8 cellular contexts compared by ENCODE assay signal in the genomic region with DNA sequence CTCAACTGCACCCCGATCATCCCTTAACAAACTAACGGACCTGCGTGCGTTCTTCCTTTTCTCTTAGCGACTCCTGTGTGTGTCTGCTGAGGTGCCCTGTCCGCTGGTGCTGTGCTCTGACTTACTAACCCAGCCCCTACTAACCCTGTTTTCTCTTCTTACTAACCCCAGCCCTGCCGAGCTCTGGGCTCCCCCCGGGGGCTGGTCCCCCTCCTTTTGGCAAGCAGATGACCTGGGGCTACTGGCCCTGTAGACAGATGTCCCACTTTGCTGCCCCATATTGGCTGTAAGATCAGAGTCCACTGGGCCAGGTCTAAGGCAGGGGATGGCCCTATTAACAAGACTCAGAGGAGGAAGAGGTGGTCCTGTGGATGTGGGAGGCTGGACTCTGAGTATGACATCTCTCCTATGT. TPM values are rescaled to one million over a fixed set of nuclear protein-coding genes. Genes with fewer than 3 reads are reported as not detected.
DNase-seq lines count a peak whose midpoint lies in the region; ATAC-seq, FAIRE-seq and TF ChIP-seq lines count a peak whose summit lies in the region.
"Had no signal": no experiment of that assay in that cellular context is flagged by ENCODE, and none has a peak within 500 bp of the region (broad histone marks: within the 10 kb centered on the region; RNA-seq: fewer than 3 reads in every experiment).

No MANE protein-coding gene starts in this region.

- POLR2A ChIA-PET in activated naive CD8-positive, alpha-beta T cell treated with anti-CD3 and anti-CD28 coated beads, Interleukin-2, amount 10 ng/mL, durations not matched to agents 7 days and 5 days (lab: Charles Lee) = interaction anchor here (0.7 to 4.7 kb wide), 11 partner anchors 13 to 911 kb away, joined by 3 to 25 read pairs (median 5); a partner anchor contains a TSS
- POLR2A ChIA-PET in HepG2 (lab: Yijun Ruan, JAX) = no interaction called here

- H3K4me3 ChIP-seq in HepG2 (replicated peaks in 1 of 3; ENCODE audit: insufficient read depth in 1 of 3, low read depth in 2 of 3, low read length in 3 of 3) = peak overlapping the region in 2 of 3 experiments; percentile 52 to 71; a peak in 2 of 6 replicates

- H4K20me1 ChIP-seq in HepG2 (ENCODE audit: insufficient read depth, low read length) = no peaks in the 10 kb centered on the region

- peak; percentile 22 for ATAC-seq in GM19395 (IDR thresholded peaks at IDR 0.05; ENCODE audit: unreplicated experiment)
- ATAC-seq in HG03432 (IDR thresholded peaks at IDR 0.05; ENCODE audit: unreplicated experiment) = peak; percentile 13
- ATAC-seq in activated naive CD8-positive, alpha-beta T cell treated with anti-CD3 and anti-CD28 coated beads, Interleukin-2, amount 10 ng/mL, durations not matched to agents 7 days and 5 days (ENCODE audit: low read depth) = peak; percentile 17
- ATAC-seq in HepG2 = no peak
- ATAC-seq in GM18870 (IDR thresholded peaks at IDR 0.05; ENCODE audit: unreplicated experiment) = no peak

- H3K27ac Mint-ChIP-seq in activated naive CD8-positive, alpha-beta T cell treated with anti-CD3 and anti-CD28 coated beads, Interleukin-2, amount 10 ng/mL, durations not matched to agents 7 days and 5 days = peak overlapping the region; percentile 98
- peak overlapping the region; percentile 99 for H3K27ac Mint-ChIP-seq in type B pancreatic cell

- no peak for FAIRE-seq in HepG2 (lab: Jason Lieb, UNC)

- peak overlapping the region; percentile 96 for H3K4me3 Mint-ChIP-seq in activated naive CD8-positive, alpha-beta T cell treated with anti-CD3 and anti-CD28 coated beads, Interleukin-2, amount 10 ng/mL, durations not matched to agents 7 days and 5 days
- peak overlapping the region; percentile 97 for H3K4me3 Mint-ChIP-seq in type B pancreatic cell

- in situ Hi-C loops in HepG2 (cut with HindIII; ENCODE audit: extremely low pct_ligation_motif_present, low pct_unique_long_range_greater_than_20kb) = no loop called here

- WGBS in HepG2 (ENCODE audit: low lambda C conversion rate) = 71% methylated on average over 8 of the region's 8 CpGs

- H3K4me2 ChIP-seq in HepG2 (ENCODE audit: low read depth, low read length) = peak overlapping the region; percentile 80; the same call in 1 of the 2 replicates

- no peak for TF ChIP-seq POLR2A in HepG2 (IDR thresholded peaks at IDR 0.05; ENCODE audit: insufficient read depth in 1 of 2, low read depth in 2 of 2, low read length in 2 of 2)

- no peak overlapping the region for H3K27ac ChIP-seq in HepG2 (ENCODE audit: extremely low read length, insufficient read depth, low read length)

- no peaks in the 10 kb centered on the region for H3K36me3 ChIP-seq in HepG2 (replicated peaks in 1 of 2; ENCODE audit: control insufficient read depth in 1 of 2, insufficient read depth in 2 of 2, low read length in 2 of 2)

- TF ChIP-seq CTCF in HepG2 (CRISPR knock-in tag; IDR thresholded peaks at IDR 0.05) (no peak), type B pancreatic cell (conservative IDR thresholded peaks at IDR 0.05) (no peak)

- no peaks in the 10 kb centered on the region for H3K27me3 Mint-ChIP-seq in activated naive CD8-positive, alpha-beta T cell treated with anti-CD3 and anti-CD28 coated beads, Interleukin-2, amount 10 ng/mL, durations not matched to agents 7 days and 5 days
- H3K27me3 Mint-ChIP-seq in type B pancreatic cell = peaks cover 3% of the 10 kb centered on the region

- peaks cover 14% of the 10 kb centered on the region for H3K4me1 ChIP-seq in HepG2 (ENCODE audit: insufficient read depth, low read length)

- CTCF ChIA-PET in HepG2 (lab: Yijun Ruan, JAX; ENCODE audit: low intra/inter-chr PET ratio, low total read pairs) = no interaction called here

- no peak overlapping the region for H2AFZ ChIP-seq in HepG2 (ENCODE audit: low read length)

- peaks cover 58% of the 10 kb centered on the region for H3K4me1 Mint-ChIP-seq in activated naive CD8-positive, alpha-beta T cell treated with anti-CD3 and anti-CD28 coated beads, Interleukin-2, amount 10 ng/mL, durations not matched to agents 7 days and 5 days
- peaks cover 23% of the 10 kb centered on the region for H3K4me1 Mint-ChIP-seq in type B pancreatic cell (ENCODE audit: unreplicated experiment)

- TF ChIP-seq EP300 in HepG2 (IDR thresholded peaks at IDR 0.05; ENCODE audit: low read depth in 2 of 2, low read length in 2 of 2) (no peak), HepG2 (CRISPR knock-in tag; IDR thresholded peaks at IDR 0.05; ENCODE audit: borderline replicate concordance) (no peak)

- H3K79me2 ChIP-seq in HepG2 (ENCODE audit: insufficient read depth, low read length) = no peaks in the 10 kb centered on the region

- BruUV-seq in HepG2 (replicated peaks; lab: Mats Ljungman, UMichigan) = no TSS peak

- DNase-seq in activated naive CD8-positive, alpha-beta T cell treated with anti-CD3 and anti-CD28 coated beads, Interleukin-2, amount 10 ng/mL, durations not matched to agents 7 days and 5 days = no peak
- DNase-seq in HepG2 (ENCODE audit: low spot score) (no peak), type B pancreatic cell (ENCODE audit: extremely low spot score, unreplicated experiment) (no peak), iPS-NIHi11 (ENCODE audit: low spot score) (no peak)

- no peak overlapping the region for H3K9ac ChIP-seq in HepG2 (ENCODE audit: insufficient read depth, low read depth, low read length)

- H3K9me3 Mint-ChIP-seq in activated naive CD8-positive, alpha-beta T cell treated with anti-CD3 and anti-CD28 coated beads, Interleukin-2, amount 10 ng/mL, durations not matched to agents 7 days and 5 days = no peaks in the 10 kb centered on the region
- H3K9me3 Mint-ChIP-seq in type B pancreatic cell = peaks cover 3% of the 10 kb centered on the region

- peaks cover 0 to 8% of the 10 kb centered on the region in 2 experiments; a peak in 1 of 5 replicates for H3K27me3 ChIP-seq in HepG2 (ENCODE audit: control insufficient read depth in 1 of 2, insufficient read depth in 2 of 2, low read length in 2 of 2)

- intact Hi-C loops in HepG2 (cut with micrococcal nuclease; ENCODE audit: unreplicated experiment) = no loop called here

- H3K9me3 ChIP-seq in HepG2 (ENCODE audit: low read length) = peaks cover 17% of the 10 kb centered on the region

- TF ChIP-seq RAD21 in HepG2 (CRISPR knock-in tag; IDR thresholded peaks at IDR 0.05) = no peak

- H3K36me3 Mint-ChIP-seq in activated naive CD8-positive, alpha-beta T cell treated with anti-CD3 and anti-CD28 coated beads, Interleukin-2, amount 10 ng/mL, durations not matched to agents 7 days and 5 days = peaks cover 21% of the 10 kb centered on the region
- H3K36me3 Mint-ChIP-seq in type B pancreatic cell = peaks cover 6% of the 10 kb centered on the region

RNA-seq across cellular contexts. Expression of a gene that starts 14.7 kb away (rescaled TPM):
- total RNA-seq in activated naive CD8-positive, alpha-beta T cell treated with anti-CD3 and anti-CD28 coated beads, Interleukin-2, amount 10 ng/mL, durations not matched to agents 7 days and 5 days = 100 to 1,000 TPM; 190 to 229 TPM
- 0.04 TPM in 1 of 2 replicates, not detected in the other for total RNA-seq in HepG2 (2016; rRNA removed; fragmentation: Illumina TruSeq; extraction: Trizol)
- not detected in 2 replicates for total RNA-seq in HepG2 (2016; cell fraction: cytosol; rRNA removed; fragmentation: Illumina TruSeq; extraction: Trizol; ENCODE audit: low read depth)
- total RNA-seq in HepG2 (2016; cell fraction: insoluble cytoplasmic fraction; rRNA removed; fragmentation: Illumina TruSeq; extraction: Trizol) = 0.03 and 0.06 TPM in 2 replicates
- total RNA-seq in HepG2 (2016; cell fraction: membrane; rRNA removed; fragmentation: Illumina TruSeq; extraction: Trizol) = 0.03 TPM in 2 replicates
- total RNA-seq in HepG2 (2016; cell fraction: nucleus; rRNA removed; fragmentation: Illumina TruSeq; extraction: Trizol) = 0.22 TPM in 2 replicates
- polyA plus RNA-seq in HepG2 (2011; rRNA removed) = under 0.01 TPM in 1 of 2 replicates, not detected in the other
- polyA plus RNA-seq in HepG2 (2011; cell fraction: cytosol; rRNA removed) = 0.01 TPM in 1 of 2 replicates, not detected in the other
- 0.02 and 0.03 TPM in 2 replicates for polyA plus RNA-seq in HepG2 (2011; cell fraction: nucleus; rRNA removed)
- not detected in 2 replicates for polyA plus RNA-seq in HepG2 (2012)
- polyA plus RNA-seq in HepG2 (2016; cell fraction: cytosol; fragmentation: Illumina TruSeq; extraction: Trizol; ENCODE audit: low read depth) = not detected in 2 replicates
- polyA plus RNA-seq in HepG2 (2016; cell fraction: insoluble cytoplasmic fraction; fragmentation: Illumina TruSeq; extraction: Trizol; ENCODE audit: low read depth) = not detected in 2 replicates
- polyA plus RNA-seq in HepG2 (2016; cell fraction: membrane; fragmentation: Illumina TruSeq; extraction: Trizol; ENCODE audit: low read depth) = not detected in 2 replicates
- not detected in 2 replicates for polyA plus RNA-seq in HepG2 (2016; cell fraction: nucleus; fragmentation: Illumina TruSeq; extraction: Trizol; ENCODE audit: insufficient read depth, low read depth)
- 0.02 and 0.14 TPM in 2 replicates for polyA minus RNA-seq in HepG2 (2011; rRNA and poly(A)+ RNA removed; ENCODE audit: low replicate concordance)
- polyA minus RNA-seq in HepG2 (2011; cell fraction: cytosol; rRNA and poly(A)+ RNA removed) = not detected in 2 replicates
- 0.13 and 0.25 TPM in 2 replicates for polyA minus RNA-seq in HepG2 (2011; cell fraction: nucleus; rRNA and poly(A)+ RNA removed)
- 5.9 and 12.2 TPM in 2 replicates for total RNA-seq in type B pancreatic cell (ENCODE audit: low replicate concordance)

RNA-seq across cellular contexts. Expression of a gene that starts 50.3 kb away (rescaled TPM):
- total RNA-seq in activated naive CD8-positive, alpha-beta T cell treated with anti-CD3 and anti-CD28 coated beads, Interleukin-2, amount 10 ng/mL, durations not matched to agents 7 days and 5 days = not detected
- total RNA-seq in HepG2 (2016; rRNA removed; fragmentation: Illumina TruSeq; extraction: Trizol) (not detected in 2 replicates), type B pancreatic cell (ENCODE audit: low replicate concordance) (1.0 TPM in 1 of 2 replicates, not detected in the other)
- not detected in 2 replicates for total RNA-seq in HepG2 (2016; cell fraction: cytosol; rRNA removed; fragmentation: Illumina TruSeq; extraction: Trizol; ENCODE audit: low read depth)
- not detected in 2 replicates for total RNA-seq in HepG2 (2016; cell fraction: insoluble cytoplasmic fraction; rRNA removed; fragmentation: Illumina TruSeq; extraction: Trizol)
- not detected in 2 replicates for total RNA-seq in HepG2 (2016; cell fraction: membrane; rRNA removed; fragmentation: Illumina TruSeq; extraction: Trizol)
- not detected in 2 replicates for total RNA-seq in HepG2 (2016; cell fraction: nucleus; rRNA removed; fragmentation: Illumina TruSeq; extraction: Trizol)
- not detected in 2 replicates for polyA plus RNA-seq in HepG2 (2011; rRNA removed)
- polyA plus RNA-seq in HepG2 (2011; cell fraction: cytosol; rRNA removed) = not detected in 2 replicates
- not detected in 2 replicates for polyA plus RNA-seq in HepG2 (2011; cell fraction: nucleus; rRNA removed)
- not detected in 2 replicates for polyA plus RNA-seq in HepG2 (2012)
- not detected in 2 replicates for polyA plus RNA-seq in HepG2 (2016; cell fraction: cytosol; fragmentation: Illumina TruSeq; extraction: Trizol; ENCODE audit: low read depth)
- not detected in 2 replicates for polyA plus RNA-seq in HepG2 (2016; cell fraction: insoluble cytoplasmic fraction; fragmentation: Illumina TruSeq; extraction: Trizol; ENCODE audit: low read depth)
- not detected in 2 replicates for polyA plus RNA-seq in HepG2 (2016; cell fraction: membrane; fragmentation: Illumina TruSeq; extraction: Trizol; ENCODE audit: low read depth)
- not detected in 2 replicates for polyA plus RNA-seq in HepG2 (2016; cell fraction: nucleus; fragmentation: Illumina TruSeq; extraction: Trizol; ENCODE audit: insufficient read depth, low read depth)
- not detected in 2 replicates for polyA minus RNA-seq in HepG2 (2011; rRNA and poly(A)+ RNA removed; ENCODE audit: low replicate concordance)
- polyA minus RNA-seq in HepG2 (2011; cell fraction: cytosol; rRNA and poly(A)+ RNA removed) = not detected in 2 replicates
- not detected in 2 replicates for polyA minus RNA-seq in HepG2 (2011; cell fraction: nucleus; rRNA and poly(A)+ RNA removed)
- total RNA-seq: subcutaneous adipose tissue had no signal

RNA-seq across cellular contexts. Expression of a gene that starts 54.2 kb away (rescaled TPM):
- total RNA-seq in activated naive CD8-positive, alpha-beta T cell treated with anti-CD3 and anti-CD28 coated beads, Interleukin-2, amount 10 ng/mL, durations not matched to agents 7 days and 5 days = not detected
- total RNA-seq in HepG2 (2016; rRNA removed; fragmentation: Illumina TruSeq; extraction: Trizol) = not detected in 2 replicates
- total RNA-seq in HepG2 (2016; cell fraction: cytosol; rRNA removed; fragmentation: Illumina TruSeq; extraction: Trizol; ENCODE audit: low read depth) = not detected in 2 replicates
- total RNA-seq in HepG2 (2016; cell fraction: insoluble cytoplasmic fraction; rRNA removed; fragmentation: Illumina TruSeq; extraction: Trizol) = not detected in 2 replicates
- total RNA-seq in HepG2 (2016; cell fraction: membrane; rRNA removed; fragmentation: Illumina TruSeq; extraction: Trizol) = not detected in 2 replicates
- total RNA-seq in HepG2 (2016; cell fraction: nucleus; rRNA removed; fragmentation: Illumina TruSeq; extraction: Trizol) = not detected in 2 replicates
- polyA plus RNA-seq in HepG2 (2011; rRNA removed) = not detected in 2 replicates
- not detected in 2 replicates for polyA plus RNA-seq in HepG2 (2011; cell fraction: cytosol; rRNA removed)
- polyA plus RNA-seq in HepG2 (2011; cell fraction: nucleus; rRNA removed) = not detected in 2 replicates
- polyA plus RNA-seq in HepG2 (2012) = not detected in 2 replicates
- not detected in 2 replicates for polyA plus RNA-seq in HepG2 (2016; cell fraction: cytosol; fragmentation: Illumina TruSeq; extraction: Trizol; ENCODE audit: low read depth)
- not detected in 2 replicates for polyA plus RNA-seq in HepG2 (2016; cell fraction: insoluble cytoplasmic fraction; fragmentation: Illumina TruSeq; extraction: Trizol; ENCODE audit: low read depth)
- not detected in 2 replicates for polyA plus RNA-seq in HepG2 (2016; cell fraction: membrane; fragmentation: Illumina TruSeq; extraction: Trizol; ENCODE audit: low read depth)
- polyA plus RNA-seq in HepG2 (2016; cell fraction: nucleus; fragmentation: Illumina TruSeq; extraction: Trizol; ENCODE audit: insufficient read depth, low read depth) = not detected in 2 replicates
- not detected in 2 replicates for polyA minus RNA-seq in HepG2 (2011; rRNA and poly(A)+ RNA removed; ENCODE audit: low replicate concordance)
- not detected in 2 replicates for polyA minus RNA-seq in HepG2 (2011; cell fraction: cytosol; rRNA and poly(A)+ RNA removed)
- polyA minus RNA-seq in HepG2 (2011; cell fraction: nucleus; rRNA and poly(A)+ RNA removed) = not detected in 2 replicates
- 4.6 TPM in 1 of 2 replicates, not detected in the other for total RNA-seq in type B pancreatic cell (ENCODE audit: low replicate concordance)

Comparison
In these comparisons a context has a peak if more than half of its experiments do, and no peak if none do; other contexts are left out.
1. ATAC-seq: peak in GM19395 (single experiment), HG03432 (single experiment) and activated naive CD8-positive, alpha-beta T cell treated with anti-CD3 and anti-CD28 coated beads, Interleukin-2, amount 10 ng/mL, durations not matched to agents 7 days and 5 days (single experiment); none in HepG2 (single experiment) and GM18870 (single experiment).
2. RNA of a gene that starts 14.7 kb away (total RNA-seq): 190 to 229 TPM in activated naive CD8-positive, alpha-beta T cell treated with anti-CD3 and anti-CD28 coated beads, Interleukin-2, amount 10 ng/mL, durations not matched to agents 7 days and 5 days; 5.9 to 12.2 TPM in type B pancreatic cell and 0.03 to 0.22 TPM in HepG2; every median in the first group is over 10 times any median in the second.